Comparison of ENCODE assay signal across 27 cellular contexts in genomic region chr17:67180275-67180674, GRCh38.
"Had no signal": no experiment of that assay in that cellular context is flagged by ENCODE, and none has a peak within 500 bp of the region (broad histone marks: within the 10 kb centered on the region; RNA-seq: fewer than 3 reads in every experiment).

No MANE protein-coding gene starts in this region.

- DNase-seq: activated CD4-positive, alpha-beta T cell treated with anti-CD3 and anti-CD28 coated beads for 4 hours; activated CD4-positive, alpha-beta T cell treated with anti-CD3 and anti-CD28 coated beads, Interleukin-2, amount 50 U/mL, for 4 hours; activated CD8-positive, alpha-beta memory T cell treated with anti-CD3 and anti-CD28 coated beads, Interleukin-2, amount 50 U/mL, for 48 hours; activated CD8-positive, alpha-beta T cell treated with anti-CD3 and anti-CD28 coated beads, Interleukin-2, amount 10 ng/mL, durations not matched to agents 7 days and 5 days; activated naive CD4-positive, alpha-beta T cell treated with anti-CD3 and anti-CD28 coated beads, Interleukin-2, amount 50 U/mL, for 16 hours; activated naive CD8-positive, alpha-beta T cell treated with anti-CD3 and anti-CD28 coated beads, Interleukin-2, amount 10 ng/mL, durations not matched to agents 7 days and 5 days; activated T-cell treated with anti-CD3 and anti-CD28 coated beads, Interleukin-2, amount 50 U/mL, for 1 hour; adrenal gland; body of pancreas; central memory CD4-positive, alpha-beta T cell; Karpas-422; MM.1S; NCI-H1092 treated with DMSO at 0.1 percent for 48 hours; NCI-H1417 treated with DMSO at 0.1 percent for 48 hours; NCI-H1694; NCI-H2029; NCI-H2107; NCI-H345; NCI-H510A; NCI-H526 treated with DMSO at 0.1 percent for 48 hours; Peyer's patch; Right ventricle myocardium superior; SJCRH30; SK-N-SH; T-helper 1 cell had no signal

- H3K4me1 ChIP-seq: ascending aorta, Peyer's patch, SJCRH30 had no signal

- H3K4me2 ChIP-seq: SK-N-SH had no signal

- H3K27ac ChIP-seq: adrenal gland, ascending aorta, body of pancreas, Peyer's patch, RWPE1, SJCRH30 had no signal

- H3K27ac Mint-ChIP-seq: activated CD8-positive, alpha-beta T cell treated with anti-CD3 and anti-CD28 coated beads, Interleukin-2, amount 10 ng/mL, durations not matched to agents 7 days and 5 days; activated naive CD8-positive, alpha-beta T cell treated with anti-CD3 and anti-CD28 coated beads, Interleukin-2, amount 10 ng/mL, durations not matched to agents 7 days and 5 days had no signal

- H3K9me3 ChIP-seq: adrenal gland, ascending aorta, body of pancreas, Peyer's patch, SJCRH30, SK-N-SH had no signal

- H3K4me3 ChIP-seq: adrenal gland, ascending aorta, body of pancreas, Peyer's patch, SJCRH30 had no signal

- H3K9ac ChIP-seq: SK-N-SH had no signal

- H3K4me3 Mint-ChIP-seq: activated CD8-positive, alpha-beta T cell treated with anti-CD3 and anti-CD28 coated beads, Interleukin-2, amount 10 ng/mL, durations not matched to agents 7 days and 5 days; activated naive CD8-positive, alpha-beta T cell treated with anti-CD3 and anti-CD28 coated beads, Interleukin-2, amount 10 ng/mL, durations not matched to agents 7 days and 5 days had no signal

- H3K27me3 Mint-ChIP-seq: activated naive CD8-positive, alpha-beta T cell treated with anti-CD3 and anti-CD28 coated beads, Interleukin-2, amount 10 ng/mL, durations not matched to agents 7 days and 5 days had no signal

- H3K27me3 ChIP-seq: adrenal gland, ascending aorta, body of pancreas, Peyer's patch, SJCRH30 had no signal

- H3K4me1 Mint-ChIP-seq: activated naive CD8-positive, alpha-beta T cell treated with anti-CD3 and anti-CD28 coated beads, Interleukin-2, amount 10 ng/mL, durations not matched to agents 7 days and 5 days had no signal

- H3K9me3 Mint-ChIP-seq: activated naive CD8-positive, alpha-beta T cell treated with anti-CD3 and anti-CD28 coated beads, Interleukin-2, amount 10 ng/mL, durations not matched to agents 7 days and 5 days had no signal
